11 cellular contexts compared by ENCODE assay signal in genomic region chr6:109478848-109479624, GRCh38. TPM values are rescaled to one million over a fixed set of nuclear protein-coding genes. Genes with fewer than 3 reads are reported as not detected.
DNase-seq lines count a peak whose midpoint lies in the region; ATAC-seq and TF ChIP-seq lines count a peak whose summit lies in the region.
"Had no signal": no experiment of that assay in that cellular context is flagged by ENCODE, and none has a peak within 500 bp of the region (broad histone marks: within the 10 kb centered on the region; RNA-seq: fewer than 3 reads in every experiment).

No MANE protein-coding gene starts in this region.

- WGBS in sigmoid colon, 2 donors, result 58 to 69% methylated on average over 5 of the region's 5 CpGs

- no peaks in the 10 kb centered on the region for H3K9me3 Mint-ChIP-seq in activated T-cell treated with anti-CD3 and anti-CD28 coated beads, Interleukin-2, amount 50 U/mL, for 72 hours
- H3K9me3 Mint-ChIP-seq in activated CD8-positive, alpha-beta T cell treated with anti-CD3 and anti-CD28 coated beads for 36 hours, result no peaks in the 10 kb centered on the region

- TF ChIP-seq POLR2A in sigmoid colon (IDR thresholded peaks at IDR 0.05), result no peak

- no peak overlapping the region for H3K27ac ChIP-seq in sigmoid colon
- H3K27ac ChIP-seq: body of pancreas, right atrium auricular region had no signal

- H3K27ac Mint-ChIP-seq in activated T-cell treated with anti-CD3 and anti-CD28 coated beads, Interleukin-2, amount 50 U/mL, for 72 hours, result peak overlapping the region; percentile 98
- H3K27ac Mint-ChIP-seq in activated CD8-positive, alpha-beta T cell treated with anti-CD3 and anti-CD28 coated beads for 36 hours, result peak overlapping the region; percentile 80

- peaks cover 13 to 32% of the 10 kb centered on the region in 2 donors for H3K36me3 Mint-ChIP-seq in activated T-cell treated with anti-CD3 and anti-CD28 coated beads, Interleukin-2, amount 50 U/mL, for 72 hours (ENCODE audit: insufficient read depth in 2 of 2)
- H3K36me3 Mint-ChIP-seq in activated CD8-positive, alpha-beta T cell treated with anti-CD3 and anti-CD28 coated beads for 36 hours (ENCODE audit: low read depth), result peaks cover 71% of the 10 kb centered on the region

- no peak for DNase-seq in activated T-cell treated with anti-CD3 and anti-CD28 coated beads, Interleukin-2, amount 50 U/mL, for 72 hours
- no peak for DNase-seq in activated T-cell treated with anti-CD3 and anti-CD28 coated beads, Interleukin-2, amount 50 U/mL, for 48 hours
- DNase-seq in activated CD8-positive, alpha-beta T cell treated with anti-CD3 and anti-CD28 coated beads for 36 hours, result peak; percentile 55
- no peak for DNase-seq in fibroblast of the aortic adventitia (ENCODE audit: low read depth)
- DNase-seq in stimulated activated naive CD4-positive, alpha-beta T cell treated with Interleukin-2 at 50 U/mL for 16 hours (lab: John Stamatoyannopoulos, UW), result peak; percentile 23
- DNase-seq in sigmoid colon, result no peak
- DNase-seq in dermis blood vessel endothelial cell, result no peak
- DNase-seq in H4 (ENCODE audit: low spot score), result no peak
- DNase-seq: AML-193, body of pancreas had no signal

- no peaks in the 10 kb centered on the region for H3K27me3 ChIP-seq in sigmoid colon
- H3K27me3 ChIP-seq: body of pancreas, right atrium auricular region had no signal

- H3K9me3 ChIP-seq in sigmoid colon, result no peaks in the 10 kb centered on the region
- H3K9me3 ChIP-seq: body of pancreas, right atrium auricular region had no signal

- intact Hi-C loops in activated CD8-positive, alpha-beta T cell treated with anti-CD3 and anti-CD28 coated beads for 36 hours (cut with micrococcal nuclease), result no loop called here
- intact Hi-C loops in sigmoid colon (cut with DNase I), result no loop called here

- TF ChIP-seq CTCF in activated CD8-positive, alpha-beta T cell treated with anti-CD3 and anti-CD28 coated beads for 36 hours (IDR thresholded peaks at IDR 0.05), result no peak
- TF ChIP-seq CTCF in fibroblast of the aortic adventitia (IDR thresholded peaks at IDR 0.05; ENCODE audit: insufficient read depth, low read length) (no peak), sigmoid colon (IDR thresholded peaks at IDR 0.05) (no peak)

- no peak for TF ChIP-seq EP300 in sigmoid colon (IDR thresholded peaks at IDR 0.05)

- H3K36me3 ChIP-seq in sigmoid colon, result peaks cover 0 to 45% (median 6%) of the 10 kb centered on the region in 4 donors

- peaks cover 87% of the 10 kb centered on the region for H3K4me1 Mint-ChIP-seq in activated T-cell treated with anti-CD3 and anti-CD28 coated beads, Interleukin-2, amount 50 U/mL, for 72 hours (ENCODE audit: low read depth)
- H3K4me1 Mint-ChIP-seq in activated CD8-positive, alpha-beta T cell treated with anti-CD3 and anti-CD28 coated beads for 36 hours (ENCODE audit: low read depth), result peaks cover 64% of the 10 kb centered on the region

- peaks cover 3 to 55% (median 46%) of the 10 kb centered on the region in 4 donors for H3K4me1 ChIP-seq in sigmoid colon

- POLR2A ChIA-PET in activated CD8-positive, alpha-beta T cell treated with anti-CD3 and anti-CD28 coated beads for 36 hours (lab: Charles Lee), result interaction anchor here (0.5 to 1.6 kb wide), 4 partner anchors 10 to 336 kb away, joined by 3 to 6 read pairs (median 4); partner anchors contain the start of genes CD164 and MICAL1

- H3K27me3 Mint-ChIP-seq in activated T-cell treated with anti-CD3 and anti-CD28 coated beads, Interleukin-2, amount 50 U/mL, for 72 hours (ENCODE audit: low read depth), result no peaks in the 10 kb centered on the region
- no peaks in the 10 kb centered on the region for H3K27me3 Mint-ChIP-seq in activated CD8-positive, alpha-beta T cell treated with anti-CD3 and anti-CD28 coated beads for 36 hours

- peak overlapping the region; percentile 80 to 90 for H3K4me3 Mint-ChIP-seq in activated T-cell treated with anti-CD3 and anti-CD28 coated beads, Interleukin-2, amount 50 U/mL, for 72 hours
- peak overlapping the region; percentile 96 for H3K4me3 Mint-ChIP-seq in activated CD8-positive, alpha-beta T cell treated with anti-CD3 and anti-CD28 coated beads for 36 hours

- CTCF ChIA-PET in activated CD8-positive, alpha-beta T cell treated with anti-CD3 and anti-CD28 coated beads for 36 hours (lab: Charles Lee), result interaction anchor here (1.1 to 1.4 kb wide), 2 partner anchors 10 to 97 kb away, joined by 3 to 4 read pairs; partner anchors contain the start of gene CD164

- ATAC-seq in activated T-cell treated with anti-CD3 and anti-CD28 coated beads, Interleukin-2, amount 50 U/mL, for 72 hours (replicated peaks in 1 of 2), result no peak
- ATAC-seq in activated CD8-positive, alpha-beta T cell treated with anti-CD3 and anti-CD28 coated beads for 36 hours, result no peak
- ATAC-seq: body of pancreas had no signal

- H3K4me3 ChIP-seq in fibroblast of the aortic adventitia (ENCODE audit: low read depth, low read length) (peak overlapping the region; percentile 25), sigmoid colon (peak overlapping the region in 1 of 4 donors; percentile 4)
- H3K4me3 ChIP-seq: body of pancreas, right atrium auricular region had no signal

RNA-seq across cellular contexts. Expression of gene ZBTB24, which starts 4.0 kb away (rescaled TPM):
- total RNA-seq in activated T-cell treated with anti-CD3 and anti-CD28 coated beads, Interleukin-2, amount 50 U/mL, for 72 hours, result 10 to 100 TPM; 14.2 to 15.9 TPM
- total RNA-seq in activated CD8-positive, alpha-beta T cell treated with anti-CD3 and anti-CD28 coated beads for 36 hours, result 10 to 100 TPM; 10.5 to 11.8 TPM
- 4.3 and 9.8 TPM in 2 replicates for total RNA-seq in fibroblast of the aortic adventitia (ENCODE audit: low replicate concordance)
- 1 to 10 TPM; 4.6 to 8.2 (median 6.3) TPM for total RNA-seq in sigmoid colon
- polyA plus RNA-seq in sigmoid colon, result 1 to 10 TPM; 2.1 to 5.1 (median 2.4) TPM
- total RNA-seq in dermis blood vessel endothelial cell, result 6.9 and 7.5 TPM in 2 replicates
- total RNA-seq in H4 (2014; rRNA removed; shearing (Covaris generic)), result 5.2 and 6.1 TPM in 2 replicates

RNA-seq across cellular contexts. Expression of gene MICAL1, which starts 23.5 kb away (rescaled TPM):
- total RNA-seq in activated T-cell treated with anti-CD3 and anti-CD28 coated beads, Interleukin-2, amount 50 U/mL, for 72 hours, result 10 to 100 TPM; 70.4 to 76.7 TPM
- total RNA-seq in activated CD8-positive, alpha-beta T cell treated with anti-CD3 and anti-CD28 coated beads for 36 hours, result 10 to 100 TPM; 17.7 TPM
- total RNA-seq in fibroblast of the aortic adventitia (ENCODE audit: low replicate concordance) (21.7 and 48.1 TPM in 2 replicates), sigmoid colon (10 to 100 TPM in 2 of 4 donors, 1 to 10 TPM in 2; 7.8 to 23.5 (median 10.7) TPM), dermis blood vessel endothelial cell (17.8 and 22.8 TPM in 2 replicates)
- polyA plus RNA-seq in sigmoid colon, result 10 to 100 TPM; 14.8 to 71.3 (median 19.8) TPM
- 3.5 and 5.8 TPM in 2 replicates for total RNA-seq in H4 (2014; rRNA removed; shearing (Covaris generic))

RNA-seq across cellular contexts. Expression of gene SMPD2, which starts 38.5 kb away (rescaled TPM):
- 1 to 10 TPM; 6.7 to 8.8 TPM for total RNA-seq in activated T-cell treated with anti-CD3 and anti-CD28 coated beads, Interleukin-2, amount 50 U/mL, for 72 hours
- 1 to 10 TPM; 8.7 to 9.6 TPM for total RNA-seq in activated CD8-positive, alpha-beta T cell treated with anti-CD3 and anti-CD28 coated beads for 36 hours
- total RNA-seq in fibroblast of the aortic adventitia (ENCODE audit: low replicate concordance) (7.5 and 14.6 TPM in 2 replicates), sigmoid colon (10 to 100 TPM in 1 of 4 donors, 1 to 10 TPM in 3; 2.4 to 18.3 (median 6.6) TPM), dermis blood vessel endothelial cell (9.9 and 12.6 TPM in 2 replicates)
- polyA plus RNA-seq in sigmoid colon, result 10 to 100 TPM; 14.4 to 19.2 (median 16.6) TPM
- 11.2 and 12.9 TPM in 2 replicates for total RNA-seq in H4 (2014; rRNA removed; shearing (Covaris generic))

RNA-seq across cellular contexts. Expression of gene PPIL6, which starts 38.6 kb away (rescaled TPM):
- total RNA-seq in activated T-cell treated with anti-CD3 and anti-CD28 coated beads, Interleukin-2, amount 50 U/mL, for 72 hours, result under 1 TPM; 0.17 to 0.56 TPM
- under 1 TPM; 0.27 to 0.38 TPM for total RNA-seq in activated CD8-positive, alpha-beta T cell treated with anti-CD3 and anti-CD28 coated beads for 36 hours
- total RNA-seq in fibroblast of the aortic adventitia (ENCODE audit: low replicate concordance) (0.65 and 5.8 TPM in 2 replicates), sigmoid colon (10 to 100 TPM in 1 of 4 donors, 1 to 10 TPM in 3; 1.4 to 10.2 (median 4.3) TPM), dermis blood vessel endothelial cell (0.34 and 0.65 TPM in 2 replicates)
- 1 to 10 TPM in 1 of 3 donors, under 1 TPM in 2; 0.44 to 1.4 (median 0.60) TPM for polyA plus RNA-seq in sigmoid colon
- total RNA-seq in H4 (2014; rRNA removed; shearing (Covaris generic)), result 1.0 TPM in 1 of 2 replicates, not detected in the other

Comparison
In these comparisons a context has a peak if more than half of its experiments do, and no peak if none do; other contexts are left out.
1. DNase-seq: peak in activated CD8-positive, alpha-beta T cell treated with anti-CD3 and anti-CD28 coated beads for 36 hours (single experiment) and stimulated activated naive CD4-positive, alpha-beta T cell treated with Interleukin-2 at 50 U/mL for 16 hours (single experiment); none in activated T-cell treated with anti-CD3 and anti-CD28 coated beads, Interleukin-2, amount 50 U/mL, for 72 hours (0 of 2), activated T-cell treated with anti-CD3 and anti-CD28 coated beads, Interleukin-2, amount 50 U/mL, for 48 hours (0 of 2), fibroblast of the aortic adventitia (single experiment), sigmoid colon (single experiment), dermis blood vessel endothelial cell (single experiment) and H4 (single experiment).